In the genomic region with DNA sequence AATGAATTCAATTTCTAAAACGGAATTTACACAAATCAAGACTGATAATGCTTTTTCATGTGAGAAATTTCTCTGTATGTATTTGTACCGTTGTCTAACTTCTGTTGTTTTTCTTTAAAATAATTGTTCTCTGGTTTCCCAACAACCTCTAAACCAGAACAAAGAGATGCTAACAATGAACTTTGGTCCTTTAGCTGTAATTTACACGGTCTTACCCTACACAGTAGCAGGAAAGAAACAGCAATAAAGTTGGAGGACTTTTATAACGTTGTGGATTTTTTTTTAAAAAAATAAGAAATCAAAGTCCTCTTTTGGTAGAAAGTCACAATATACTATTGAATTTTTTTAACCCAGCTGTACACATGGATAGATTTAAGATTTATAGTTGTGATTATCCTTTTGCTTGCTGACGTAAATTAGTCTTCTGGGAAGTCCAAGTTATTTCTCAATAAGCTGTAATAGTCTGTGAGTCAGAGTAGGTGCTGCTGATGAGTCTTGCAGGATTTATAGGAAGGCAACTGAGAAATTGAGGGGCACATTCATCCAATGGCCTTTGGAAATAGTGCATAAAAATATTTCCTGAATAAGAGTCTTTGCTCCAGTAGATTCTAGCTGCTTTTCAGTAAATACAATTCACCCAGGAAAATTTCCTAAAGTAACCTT, we compare ENCODE assay signal across 15 cellular contexts.
DNase-seq lines count a peak whose midpoint lies in the region; ATAC-seq and TF ChIP-seq lines count a peak whose summit lies in the region.
"Had no signal": no experiment of that assay in that cellular context is flagged by ENCODE, and none has a peak within 500 bp of the region (broad histone marks: within the 10 kb centered on the region; RNA-seq: fewer than 3 reads in every experiment).

No MANE protein-coding gene starts in this region.

- H3K27ac ChIP-seq in RWPE2 (ENCODE audit: poor library complexity, severe bottlenecking) (peak overlapping the region; percentile 87), gastrocnemius medialis (no peak overlapping the region)
- H3K27ac ChIP-seq in CD4-positive, alpha-beta memory T cell (ENCODE audit: low read depth, low read length), result no peak overlapping the region
- H3K27ac ChIP-seq: KMS-11, pancreas had no signal

- H3K4me1 ChIP-seq in RWPE2 (ENCODE audit: insufficient read depth, poor library complexity, severe bottlenecking) (peaks cover 21% of the 10 kb centered on the region), gastrocnemius medialis (no peaks in the 10 kb centered on the region)
- H3K4me1 ChIP-seq in CD4-positive, alpha-beta memory T cell (ENCODE audit: insufficient read depth, low read length), result no peaks in the 10 kb centered on the region
- H3K4me1 ChIP-seq: pancreas had no signal

- H3K36me3 Mint-ChIP-seq in CD4-positive, alpha-beta memory T cell, result no peaks in the 10 kb centered on the region
- H3K36me3 Mint-ChIP-seq in WTC11, result no peaks in the 10 kb centered on the region

- H3K9me3 ChIP-seq in RWPE2 (ENCODE audit: severe bottlenecking) (no peaks in the 10 kb centered on the region), gastrocnemius medialis (no peaks in the 10 kb centered on the region)
- no peaks in the 10 kb centered on the region for H3K9me3 ChIP-seq in CD4-positive, alpha-beta memory T cell (ENCODE audit: control insufficient read depth in 1 of 2, low read length in 2 of 2)
- H3K9me3 ChIP-seq: pancreas had no signal

- no peak overlapping the region for H3K4me3 Mint-ChIP-seq in CD4-positive, alpha-beta memory T cell
- no peak overlapping the region for H3K4me3 Mint-ChIP-seq in WTC11

- H3K4me1 Mint-ChIP-seq in CD4-positive, alpha-beta memory T cell, result no peaks in the 10 kb centered on the region
- no peaks in the 10 kb centered on the region for H3K4me1 Mint-ChIP-seq in WTC11

- H3K27ac Mint-ChIP-seq in CD4-positive, alpha-beta memory T cell, result no peak overlapping the region
- H3K27ac Mint-ChIP-seq in WTC11, result no peak overlapping the region

- H3K27me3 ChIP-seq in RWPE2 (ENCODE audit: insufficient read depth, poor library complexity, severe bottlenecking) (no peaks in the 10 kb centered on the region), gastrocnemius medialis (no peaks in the 10 kb centered on the region)
- H3K27me3 ChIP-seq in CD4-positive, alpha-beta memory T cell (ENCODE audit: insufficient read depth, low read length), result no peaks in the 10 kb centered on the region
- H3K27me3 ChIP-seq: pancreas had no signal

- TF ChIP-seq POLR2A in gastrocnemius medialis (IDR thresholded peaks at IDR 0.05), result no peak

- CTCF ChIA-PET in CD4-positive, alpha-beta memory T cell (lab: Charles Lee; ENCODE audit: partially characterized antibody), result no interaction called here
- CTCF ChIA-PET in WTC11 (lab: Charles Lee), result no interaction called here

- POLR2A ChIA-PET in CD4-positive, alpha-beta memory T cell (lab: Charles Lee; ENCODE audit: partially characterized antibody), result no interaction called here
- POLR2A ChIA-PET in WTC11 (lab: Charles Lee), result interaction anchor here (0.5 to 0.6 kb wide), 2 partner anchors 188 to 449 kb away, joined by 3 to 8 read pairs; no protein-coding TSS in a partner anchor

- intact Hi-C loops in gastrocnemius medialis (cut with DNase I; ENCODE audit: low total_unique reads), result no loop called here
- intact Hi-C loops in posterior vena cava (cut with DNase I), result no loop called here
- intact Hi-C loops in CD4-positive, alpha-beta memory T cell (cut with micrococcal nuclease), result no loop called here

- no peaks in the 10 kb centered on the region for H3K9me3 Mint-ChIP-seq in CD4-positive, alpha-beta memory T cell
- no peaks in the 10 kb centered on the region for H3K9me3 Mint-ChIP-seq in WTC11

- peaks cover 0 to 3% of the 10 kb centered on the region in 2 donors for H3K27me3 Mint-ChIP-seq in CD4-positive, alpha-beta memory T cell
- H3K27me3 Mint-ChIP-seq in WTC11 (ENCODE audit: low read depth), result no peaks in the 10 kb centered on the region

- TF ChIP-seq CTCF in RWPE2 (IDR thresholded peaks at IDR 0.05; ENCODE audit: poor library complexity, severe bottlenecking) (no peak), gastrocnemius medialis (IDR thresholded peaks at IDR 0.05 in 4 of 5, conservative IDR thresholded peaks at IDR 0.05 in 1 of 5) (no peak), WTC11 (IDR thresholded peaks at IDR 0.05) (no peak)

- ATAC-seq in RWPE2 (ENCODE audit: low read depth) (peak; percentile 95), gastrocnemius medialis (peak; percentile 58 to 60), WTC11 (no peak)

- H3K36me3 ChIP-seq in RWPE2 (ENCODE audit: low read depth) (no peaks in the 10 kb centered on the region), gastrocnemius medialis (no peaks in the 10 kb centered on the region)
- H3K36me3 ChIP-seq in CD4-positive, alpha-beta memory T cell (ENCODE audit: insufficient read depth, low read length), result no peaks in the 10 kb centered on the region
- H3K36me3 ChIP-seq: pancreas had no signal

- in situ Hi-C loops in gastrocnemius medialis (cut with MboI; ENCODE audit: low sequenced_read_pairs in 4 of 4), result no loop called here

- H3K4me3 ChIP-seq in RWPE2 (ENCODE audit: severe bottlenecking), result no peak overlapping the region
- H3K4me3 ChIP-seq in gastrocnemius medialis, result no peak overlapping the region
- H3K4me3 ChIP-seq in CD4-positive, alpha-beta memory T cell (ENCODE audit: low read length in 2 of 2), result no peak overlapping the region
- H3K4me3 ChIP-seq: pancreas had no signal

- DNase-seq in H4 (ENCODE audit: low spot score), result peak; percentile 80
- DNase-seq in RWPE2 (ENCODE audit: low spot score), result no peak
- peak; percentile 85 for DNase-seq in fibroblast of gingiva (ENCODE audit: low read depth)
- DNase-seq in gastrocnemius medialis, result no peak
- no peak for DNase-seq in posterior vena cava (ENCODE audit: low spot score)
- no peak for DNase-seq in CD4-positive, alpha-beta memory T cell
- no peak for DNase-seq in activated effector memory CD4-positive, alpha-beta T cell treated with Interleukin-2 at 50 U/mL for 16 hours
- no peak for DNase-seq in WTC11 (ENCODE audit: low spot score)
- DNase-seq: activated CD4-positive, alpha-beta T cell treated with anti-CD3 and anti-CD28 coated beads for 48 hours; activated gamma-delta T cell; effector CD8-positive, alpha-beta T cell; islet precursor cell; NCI-H510A treated with DMSO at 0.1 percent for 48 hours; pancreas had no signal

TF ChIP-seq in WTC11, 78 proteins besides CTCF, POLR2A, EP300 and RAD21 (continues in another document):
- no peak for TF ChIP-seq SMAD3 (CRISPR knock-in tag; IDR thresholded peaks at IDR 0.05; ENCODE audit: borderline replicate concordance)
- TF ChIP-seq, protein P1, sequence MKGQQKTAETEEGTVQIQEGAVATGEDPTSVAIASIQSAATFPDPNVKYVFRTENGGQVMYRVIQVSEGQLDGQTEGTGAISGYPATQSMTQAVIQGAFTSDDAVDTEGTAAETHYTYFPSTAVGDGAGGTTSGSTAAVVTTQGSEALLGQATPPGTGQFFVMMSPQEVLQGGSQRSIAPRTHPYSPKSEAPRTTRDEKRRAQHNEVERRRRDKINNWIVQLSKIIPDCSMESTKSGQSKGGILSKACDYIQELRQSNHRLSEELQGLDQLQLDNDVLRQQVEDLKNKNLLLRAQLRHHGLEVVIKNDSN (CRISPR knock-in tag; IDR thresholded peaks at IDR 0.05), result no peak
- TF ChIP-seq, protein P2, sequence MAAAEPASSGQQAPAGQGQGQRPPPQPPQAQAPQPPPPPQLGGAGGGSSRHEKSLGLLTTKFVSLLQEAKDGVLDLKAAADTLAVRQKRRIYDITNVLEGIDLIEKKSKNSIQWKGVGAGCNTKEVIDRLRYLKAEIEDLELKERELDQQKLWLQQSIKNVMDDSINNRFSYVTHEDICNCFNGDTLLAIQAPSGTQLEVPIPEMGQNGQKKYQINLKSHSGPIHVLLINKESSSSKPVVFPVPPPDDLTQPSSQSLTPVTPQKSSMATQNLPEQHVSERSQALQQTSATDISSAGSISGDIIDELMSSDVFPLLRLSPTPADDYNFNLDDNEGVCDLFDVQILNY (CRISPR knock-in tag; IDR thresholded peaks at IDR 0.05), result no peak
- TF ChIP-seq, protein P3, sequence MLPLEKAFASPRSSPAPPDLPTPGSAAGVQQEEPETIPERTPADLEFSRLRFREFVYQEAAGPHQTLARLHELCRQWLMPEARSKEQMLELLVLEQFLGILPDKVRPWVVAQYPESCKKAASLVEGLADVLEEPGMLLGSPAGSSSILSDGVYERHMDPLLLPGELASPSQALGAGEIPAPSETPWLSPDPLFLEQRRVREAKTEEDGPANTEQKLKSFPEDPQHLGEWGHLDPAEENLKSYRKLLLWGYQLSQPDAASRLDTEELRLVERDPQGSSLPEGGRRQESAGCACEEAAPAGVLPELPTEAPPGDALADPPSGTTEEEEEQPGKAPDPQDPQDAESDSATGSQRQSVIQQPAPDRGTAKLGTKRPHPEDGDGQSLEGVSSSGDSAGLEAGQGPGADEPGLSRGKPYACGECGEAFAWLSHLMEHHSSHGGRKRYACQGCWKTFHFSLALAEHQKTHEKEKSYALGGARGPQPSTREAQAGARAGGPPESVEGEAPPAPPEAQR (CRISPR knock-in tag; IDR thresholded peaks at IDR 0.05), result no peak
- TF ChIP-seq ZNF232 (CRISPR knock-in tag; IDR thresholded peaks at IDR 0.05), result no peak
- TF ChIP-seq, protein P4, sequence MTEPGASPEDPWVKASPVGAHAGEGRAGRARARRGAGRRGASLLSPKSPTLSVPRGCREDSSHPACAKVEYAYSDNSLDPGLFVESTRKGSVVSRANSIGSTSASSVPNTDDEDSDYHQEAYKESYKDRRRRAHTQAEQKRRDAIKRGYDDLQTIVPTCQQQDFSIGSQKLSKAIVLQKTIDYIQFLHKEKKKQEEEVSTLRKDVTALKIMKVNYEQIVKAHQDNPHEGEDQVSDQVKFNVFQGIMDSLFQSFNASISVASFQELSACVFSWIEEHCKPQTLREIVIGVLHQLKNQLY (CRISPR knock-in tag; IDR thresholded peaks at IDR 0.05), result no peak
- TF ChIP-seq, protein P5, sequence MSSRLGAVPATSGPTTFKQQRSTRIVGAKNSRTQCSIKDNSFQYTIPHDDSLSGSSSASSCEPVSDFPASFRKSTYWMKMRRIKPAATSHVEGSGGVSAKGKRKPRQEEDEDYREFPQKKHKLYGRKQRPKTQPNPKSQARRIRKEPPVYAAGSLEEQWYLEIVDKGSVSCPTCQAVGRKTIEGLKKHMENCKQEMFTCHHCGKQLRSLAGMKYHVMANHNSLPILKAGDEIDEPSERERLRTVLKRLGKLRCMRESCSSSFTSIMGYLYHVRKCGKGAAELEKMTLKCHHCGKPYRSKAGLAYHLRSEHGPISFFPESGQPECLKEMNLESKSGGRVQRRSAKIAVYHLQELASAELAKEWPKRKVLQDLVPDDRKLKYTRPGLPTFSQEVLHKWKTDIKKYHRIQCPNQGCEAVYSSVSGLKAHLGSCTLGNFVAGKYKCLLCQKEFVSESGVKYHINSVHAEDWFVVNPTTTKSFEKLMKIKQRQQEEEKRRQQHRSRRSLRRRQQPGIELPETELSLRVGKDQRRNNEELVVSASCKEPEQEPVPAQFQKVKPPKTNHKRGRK (CRISPR knock-in tag; IDR thresholded peaks at IDR 0.05; ENCODE audit: borderline replicate concordance), result no peak
- TF ChIP-seq, protein P6, sequence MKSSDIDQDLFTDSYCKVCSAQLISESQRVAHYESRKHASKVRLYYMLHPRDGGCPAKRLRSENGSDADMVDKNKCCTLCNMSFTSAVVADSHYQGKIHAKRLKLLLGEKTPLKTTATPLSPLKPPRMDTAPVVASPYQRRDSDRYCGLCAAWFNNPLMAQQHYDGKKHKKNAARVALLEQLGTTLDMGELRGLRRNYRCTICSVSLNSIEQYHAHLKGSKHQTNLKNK (CRISPR knock-in tag; IDR thresholded peaks at IDR 0.05), result no peak

Comparison
In these comparisons a context has a peak if more than half of its experiments do, and no peak if none do; other contexts are left out.
1. DNase-seq: peak in H4 (single experiment) and fibroblast of gingiva (single experiment); none in RWPE2 (single experiment), gastrocnemius medialis (0 of 2), posterior vena cava (single experiment), CD4-positive, alpha-beta memory T cell (0 of 5), activated effector memory CD4-positive, alpha-beta T cell treated with Interleukin-2 at 50 U/mL for 16 hours (single experiment) and WTC11 (single experiment).